8 cellular contexts compared by ENCODE assay signal in the genomic region with DNA sequence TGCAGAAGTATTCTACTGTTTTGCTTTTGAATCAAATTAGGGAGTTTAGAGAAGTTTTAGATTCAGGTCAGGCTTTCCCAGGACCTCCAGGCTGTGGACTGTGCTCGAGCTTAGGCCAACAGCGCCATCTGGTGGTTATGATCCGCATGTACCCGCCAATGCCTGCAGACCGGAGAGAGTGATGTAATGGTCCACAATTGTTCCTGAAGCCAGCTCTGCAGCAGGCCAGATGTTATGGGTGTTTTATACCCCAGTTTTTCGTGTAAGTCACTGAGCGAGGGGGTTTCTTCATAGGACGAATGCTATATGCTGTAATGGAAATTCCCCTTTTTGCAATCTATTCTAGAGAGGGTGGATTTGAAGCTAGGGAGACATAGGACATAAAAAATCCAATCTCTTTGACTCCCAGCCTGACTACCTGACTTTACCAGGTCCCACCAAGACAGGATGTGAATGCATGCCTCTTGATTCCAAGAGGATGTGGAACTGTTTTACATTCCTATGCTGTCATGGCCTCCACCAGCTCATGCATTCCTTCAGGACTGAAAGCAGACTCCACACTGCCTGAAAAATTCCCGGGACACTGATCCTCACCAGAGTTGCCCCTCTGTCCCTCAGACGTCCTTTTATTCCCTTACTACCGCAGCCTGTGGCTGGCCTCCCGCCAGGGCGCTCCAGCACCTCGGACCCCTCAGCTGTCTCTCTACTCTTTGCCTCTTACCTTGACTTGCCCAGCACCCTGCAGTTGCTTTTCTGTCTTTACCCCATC. TPM values are rescaled to one million over a fixed set of nuclear protein-coding genes. Genes with fewer than 3 reads are reported as not detected.
DNase-seq lines count a peak whose midpoint lies in the region; ATAC-seq, FAIRE-seq and TF ChIP-seq lines count a peak whose summit lies in the region.

No MANE protein-coding gene starts in this region.

- H3K79me1 ChIP-seq in IMR-90 (ENCODE audit: low read depth in 1 of 2, low read length in 2 of 2), result no peaks in the 10 kb centered on the region

- POLR2A ChIA-PET in IMR-90 (lab: Charles Lee; ENCODE audit: unreplicated experiment), result no interaction called here

- no peak overlapping the region for H2AFZ ChIP-seq in DND-41 (ENCODE audit: low read depth, low read length)
- H2AFZ ChIP-seq in IMR-90 (replicated peaks; ENCODE audit: low read length, poor library complexity), result peak overlapping the region; percentile 68
- peak overlapping the region; percentile 9 for H2AFZ ChIP-seq in neuron (ENCODE audit: low read depth, low read length)

- H4K20me1 ChIP-seq in DND-41 (ENCODE audit: insufficient read depth, low read length), result no peaks in the 10 kb centered on the region
- no peaks in the 10 kb centered on the region for H4K20me1 ChIP-seq in IMR-90 (ENCODE audit: insufficient read depth, low read length)

- peak; percentile 72 for FAIRE-seq in frontal cortex (lab: Jason Lieb, UNC)

- CTCF ChIA-PET in IMR-90 (lab: Yijun Ruan, JAX), result interaction anchor here (0.6 to 1.8 kb wide), 6 partner anchors 9 to 1404 kb away, joined by 3 to 7 read pairs (median 4); no protein-coding TSS in a partner anchor

- H2AK9ac ChIP-seq in IMR-90 (replicated peaks; ENCODE audit: low read depth, low read length, poor library complexity), result no peak overlapping the region

- no peaks in the 10 kb centered on the region for H3K36me3 ChIP-seq in DND-41 (ENCODE audit: insufficient read depth, low read length)
- no peaks in the 10 kb centered on the region for H3K36me3 ChIP-seq in IMR-90 (ENCODE audit: control insufficient read depth, insufficient read depth, low read length)
- H3K36me3 ChIP-seq in neuron (ENCODE audit: insufficient read depth, low read length), result no peaks in the 10 kb centered on the region

- no peaks in the 10 kb centered on the region for H3K9me1 ChIP-seq in IMR-90 (ENCODE audit: insufficient read depth, low read length)

- in situ Hi-C loops in IMR-90 (cut with MboI; ENCODE audit: low sequenced_read_pairs), result loop anchor here (10.0 to 25.0 kb wide), 3 partner anchors 1122 to 1402 kb away; no protein-coding TSS in a partner anchor

- no peaks in the 10 kb centered on the region for H3K4me1 ChIP-seq in DND-41 (ENCODE audit: insufficient read depth, low read length)
- H3K4me1 ChIP-seq in IMR-90 (ENCODE audit: control insufficient read depth, insufficient read depth, low read length), result no peaks in the 10 kb centered on the region
- H3K4me1 ChIP-seq in neuron (ENCODE audit: insufficient read depth, low read length), result no peaks in the 10 kb centered on the region

- H2BK5ac ChIP-seq in IMR-90 (ENCODE audit: low read depth, low read length, poor library complexity, severe bottlenecking), result no peak overlapping the region

- H2BK15ac ChIP-seq in IMR-90 (ENCODE audit: low read depth, low read length), result no peak overlapping the region

- H3K79me2 ChIP-seq in DND-41 (ENCODE audit: insufficient read depth, low read length), result no peaks in the 10 kb centered on the region

- intact Hi-C loops in IMR-90 (cut with micrococcal nuclease), result loop anchor here (1.0 to 10.0 kb wide), 4 partner anchors 792 to 1404 kb away; no protein-coding TSS in a partner anchor

- no peak overlapping the region for H4K91ac ChIP-seq in IMR-90 (ENCODE audit: insufficient read depth, low read depth, low read length)

- no peak overlapping the region for H2BK120ac ChIP-seq in IMR-90 (ENCODE audit: low read depth, low read length)

- H2AK5ac ChIP-seq in IMR-90 (ENCODE audit: low read depth, low read length), result no peak overlapping the region

- no peak overlapping the region for H3K14ac ChIP-seq in IMR-90 (replicated peaks; ENCODE audit: low read depth, low read length)

- no peak for TF ChIP-seq POLR2A in IMR-90 (IDR thresholded peaks at IDR 0.05; ENCODE audit: low read depth, low read length)

- H3K23ac ChIP-seq in IMR-90 (ENCODE audit: low read depth, low read length), result no peak overlapping the region

- H3K27ac ChIP-seq in DND-41 (ENCODE audit: low read length) (no peak overlapping the region), IMR-90 (ENCODE audit: insufficient read depth, low read length) (no peak overlapping the region)

- no peak overlapping the region for H4K8ac ChIP-seq in IMR-90 (ENCODE audit: low read depth in 2 of 2, low read length in 2 of 2)

- TF ChIP-seq CTCF in DND-41 (IDR thresholded peaks at IDR 0.05; ENCODE audit: borderline replicate concordance, extremely low read depth, low read length, poor library complexity, severe bottlenecking) (peak; percentile 100), IMR-90 (conservative IDR thresholded peaks at IDR 0.05; ENCODE audit: low read depth, low read length) (peak; percentile 92)

- ATAC-seq in DND-41 (ENCODE audit: insufficient read depth, low read depth) (peak; percentile 99), GM21529 (IDR thresholded peaks at IDR 0.05; ENCODE audit: unreplicated experiment) (peak; percentile 87), IMR-90 (ENCODE audit: low read depth) (peak; percentile 97)

- DNase-seq in DND-41 (peak; percentile 76), IMR-90 (peak; percentile 75), RPMI8226 (peak; percentile 91), frontal cortex (ENCODE audit: low spot score in 2 of 2) (peak; percentile 83 to 85), stromal cell of bone marrow (ENCODE audit: low read depth) (peak; percentile 68)
- peak; percentile 92 for DNase-seq in activated effector memory CD4-positive, alpha-beta T cell treated with anti-CD3 and anti-CD28 coated beads, Interleukin-2, amount 50 U/mL, for 16 hours

- H3K9ac ChIP-seq in DND-41 (ENCODE audit: low read depth, low read length) (no peak overlapping the region), IMR-90 (ENCODE audit: low read depth, low read length) (no peak overlapping the region)

- peak; percentile 91 for TF ChIP-seq RAD21 in IMR-90 (IDR thresholded peaks at IDR 0.05; ENCODE audit: low read length)

- WGBS in IMR-90 (ENCODE audit: extremely low coverage in 2 of 2, insufficient read length in 1 of 2), 2 experiments, result no CpG with 5 or more reads among the region's 14 CpGs

- no peak overlapping the region for H2BK20ac ChIP-seq in IMR-90 (ENCODE audit: low read depth, low read length)

- no peak overlapping the region for H3K4ac ChIP-seq in IMR-90 (ENCODE audit: low read depth, low read length)

- BruUV-seq in IMR-90 (replicated peaks; lab: Mats Ljungman, UMichigan), result no TSS peak

- no peaks in the 10 kb centered on the region for H3K9me3 ChIP-seq in DND-41 (ENCODE audit: insufficient read depth, low read length, severe bottlenecking)
- H3K9me3 ChIP-seq in IMR-90 (ENCODE audit: control insufficient read depth, insufficient read depth, low read length), result no peaks in the 10 kb centered on the region
- no peaks in the 10 kb centered on the region for H3K9me3 ChIP-seq in neuron (ENCODE audit: low read length)

- no peak overlapping the region for H3K4me2 ChIP-seq in DND-41 (ENCODE audit: insufficient read depth, low read length)
- peak overlapping the region; percentile 75 for H3K4me2 ChIP-seq in IMR-90 (ENCODE audit: low read depth, low read length)

- H3K4me3 ChIP-seq in DND-41 (ENCODE audit: low read depth in 1 of 2, low read length in 2 of 2), result no peak overlapping the region
- H3K4me3 ChIP-seq in IMR-90 (ENCODE audit: insufficient read depth, low read depth, low read length), result peak overlapping the region; percentile 16
- peak overlapping the region; percentile 27 for H3K4me3 ChIP-seq in neuron (ENCODE audit: low read length)

- H3K18ac ChIP-seq in IMR-90 (ENCODE audit: low read depth, low read length), result no peak overlapping the region

- H4K5ac ChIP-seq in IMR-90 (ENCODE audit: low read depth, low read length), result no peak overlapping the region

- H3K27me3 ChIP-seq in DND-41 (ENCODE audit: insufficient read depth, low read length, poor library complexity) (peaks cover 4% of the 10 kb centered on the region), IMR-90 (ENCODE audit: control insufficient read depth, insufficient read depth, low read length) (peaks cover 5% of the 10 kb centered on the region; the same call in 1 of the 2 replicates), neuron (ENCODE audit: insufficient read depth, low read length) (no peaks in the 10 kb centered on the region)

- no peak overlapping the region for H3K56ac ChIP-seq in IMR-90 (ENCODE audit: extremely low read depth, insufficient read depth, low read length)

- dilution Hi-C loops in IMR-90 (cut with HindIII; ENCODE audit: low sequenced_read_pairs, unreplicated experiment), result no loop called here

TF ChIP-seq in IMR-90, 13 proteins besides CTCF, POLR2A, EP300 and RAD21:
- TF ChIP-seq, protein P1, sequence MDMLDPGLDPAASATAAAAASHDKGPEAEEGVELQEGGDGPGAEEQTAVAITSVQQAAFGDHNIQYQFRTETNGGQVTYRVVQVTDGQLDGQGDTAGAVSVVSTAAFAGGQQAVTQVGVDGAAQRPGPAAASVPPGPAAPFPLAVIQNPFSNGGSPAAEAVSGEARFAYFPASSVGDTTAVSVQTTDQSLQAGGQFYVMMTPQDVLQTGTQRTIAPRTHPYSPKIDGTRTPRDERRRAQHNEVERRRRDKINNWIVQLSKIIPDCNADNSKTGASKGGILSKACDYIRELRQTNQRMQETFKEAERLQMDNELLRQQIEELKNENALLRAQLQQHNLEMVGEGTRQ (IDR thresholded peaks at IDR 0.05; ENCODE audit: low read depth, low read length), result no peak
- no peak for TF ChIP-seq BHLHE40 (IDR thresholded peaks at IDR 0.05; ENCODE audit: low read depth, low read length)
- peak; percentile 64 for TF ChIP-seq CEBPB (IDR thresholded peaks at IDR 0.05; ENCODE audit: low read depth, low read length)
- no peak for TF ChIP-seq RFX5 (IDR thresholded peaks at IDR 0.05; ENCODE audit: low read depth, low read length)
- no peak for TF ChIP-seq MAFK (IDR thresholded peaks at IDR 0.05; ENCODE audit: low read depth, low read length)
- TF ChIP-seq CHD1 (IDR thresholded peaks at IDR 0.05; ENCODE audit: low read depth, low read length), result no peak; the same call in 1 of the 2 replicates
- no peak for TF ChIP-seq NFE2L2 (IDR thresholded peaks at IDR 0.05; ENCODE audit: low read depth, low read length)
- TF ChIP-seq SMC3 (IDR thresholded peaks at IDR 0.05; ENCODE audit: low read depth, low read length), result peak; percentile 77
- no peak for TF ChIP-seq FOS (IDR thresholded peaks at IDR 0.05; ENCODE audit: low read depth, low read length)
- TF ChIP-seq MAZ (IDR thresholded peaks at IDR 0.05; ENCODE audit: borderline replicate concordance, low read depth, low read length), result no peak

RNA-seq across cellular contexts. Expression of a gene that starts 41.2 kb away (rescaled TPM):
- total RNA-seq in IMR-90 (2012; rRNA removed) (not detected in 2 replicates), frontal cortex (2.9 TPM)
- not detected in 2 replicates for polyA plus RNA-seq in IMR-90 (2012; rRNA removed)
- not detected in 2 replicates for polyA plus RNA-seq in IMR-90 (2012; cell fraction: cytosol; rRNA removed)
- not detected in 2 replicates for polyA plus RNA-seq in IMR-90 (2012; cell fraction: nucleus; rRNA removed; ENCODE audit: low replicate concordance)

Comparison
In these comparisons a context has a peak if more than half of its experiments do, and no peak if none do; other contexts are left out.
1. H3K4me3 ChIP-seq: peak in IMR-90 (single experiment) and neuron (single experiment); none in DND-41 (0 of 2).
2. Peak in every context shown above with its lines, with median percentiles within 50 percentile points of each other: ATAC-seq and DNase-seq.